In the genomic region with DNA sequence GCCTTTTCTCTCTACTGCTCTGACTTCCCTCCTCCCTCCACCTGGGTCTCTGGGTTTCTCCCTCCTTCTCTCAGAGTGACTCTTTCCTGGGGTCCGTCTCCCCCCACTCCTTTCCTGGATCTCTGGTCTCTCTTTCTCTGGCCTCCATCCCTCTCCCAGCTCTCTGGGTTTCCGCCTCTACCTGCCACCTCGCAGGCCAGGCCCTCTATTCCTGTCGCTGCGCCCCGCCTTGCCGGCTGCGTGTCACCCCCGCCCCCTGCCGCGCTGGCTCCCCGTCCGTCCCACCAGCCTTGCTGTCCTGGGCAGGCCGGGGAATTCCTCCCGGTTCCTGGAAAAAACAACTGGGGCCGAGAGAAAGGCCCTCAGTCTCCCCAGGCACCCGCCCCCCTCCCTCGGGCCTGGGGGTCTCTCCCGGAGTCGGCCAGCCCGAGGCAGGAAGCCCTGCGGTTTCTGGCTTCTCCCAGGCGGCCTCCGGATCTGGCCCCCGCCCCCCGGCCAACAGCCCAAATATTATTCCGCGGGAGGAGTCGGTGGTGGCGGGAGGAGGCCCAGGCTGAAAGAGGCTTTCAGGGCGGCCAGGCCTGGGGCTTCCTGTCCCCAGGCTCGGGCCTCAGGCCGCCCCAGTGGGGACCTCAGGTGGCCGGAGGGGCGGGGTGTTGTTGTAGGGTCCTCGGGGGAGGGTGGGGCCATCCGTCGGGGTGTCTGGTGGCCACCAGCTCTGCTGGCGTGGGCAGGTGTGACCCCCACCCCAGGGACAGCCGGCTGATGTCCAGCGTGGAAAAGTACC, we compare ENCODE assay signal across 10 cellular contexts. TPM values are rescaled to one million over a fixed set of nuclear protein-coding genes. Genes with fewer than 3 reads are reported as not detected.
DNase-seq lines count a peak whose midpoint lies in the region; ATAC-seq and TF ChIP-seq lines count a peak whose summit lies in the region.
"Had no signal": no experiment of that assay in that cellular context is flagged by ENCODE, and none has a peak within 500 bp of the region (broad histone marks: within the 10 kb centered on the region; RNA-seq: fewer than 3 reads in every experiment).

No MANE protein-coding gene starts in this region.

- peak overlapping the region in 1 of 2 donors; percentile 6 for H3K4me3 ChIP-seq in uterus

- H3K9me3 Mint-ChIP-seq in naive B cell = peaks cover 0 to 2% (median 0%) of the 10 kb centered on the region in 7 donors

- ATAC-seq in naive B cell (ENCODE audit: low read depth in 2 of 2) (peak; percentile 23 to 46), GM21381 (IDR thresholded peaks at IDR 0.05; ENCODE audit: unreplicated experiment) (no peak), GM21786 (IDR thresholded peaks at IDR 0.05; ENCODE audit: unreplicated experiment) (no peak)

- no peaks in the 10 kb centered on the region for H3K9me3 ChIP-seq in uterus

- peak overlapping the region; percentile 33 to 50 for H3K27ac ChIP-seq in uterus
- H3K27ac ChIP-seq: C4-2B had no signal

- peaks cover 8 to 17% (median 12%) of the 10 kb centered on the region in 3 donors for H3K4me1 Mint-ChIP-seq in naive B cell

- in situ Hi-C loops in G401 (cut with HindIII; ENCODE audit: low sequenced_read_pairs) = no loop called here

- peaks cover 33 to 73% (median 60%) of the 10 kb centered on the region in 3 donors for H3K27me3 Mint-ChIP-seq in naive B cell

- H3K36me3 Mint-ChIP-seq in naive B cell = no peaks in the 10 kb centered on the region

- TF ChIP-seq POLR2A in uterus (IDR thresholded peaks at IDR 0.05) = no peak

- H3K27me3 ChIP-seq in uterus = no peaks in the 10 kb centered on the region

- peak; percentile 73 for DNase-seq in activated effector memory CD4-positive, alpha-beta T cell treated with anti-CD3 and anti-CD28 coated beads, Interleukin-2, amount 50 U/mL, for 16 hours
- DNase-seq in activated effector memory CD4-positive, alpha-beta T cell treated with Interleukin-2 at 50 U/mL for 16 hours = no peak
- peak; percentile 66 for DNase-seq in ecto neural progenitor cell (ENCODE audit: low spot score)
- DNase-seq in naive B cell = no peak
- no peak for DNase-seq in uterus
- DNase-seq in G401 (ENCODE audit: low spot score) = no peak

- H3K4me1 ChIP-seq in uterus = no peaks in the 10 kb centered on the region

- H3K36me3 ChIP-seq in uterus = no peaks in the 10 kb centered on the region

- H3K27ac Mint-ChIP-seq in naive B cell = peak overlapping the region in 1 of 6 donors; percentile 47

- intact Hi-C loops in uterus (cut with DNase I; ENCODE audit: low total_unique reads) = no loop called here

- TF ChIP-seq CTCF in uterus (IDR thresholded peaks at IDR 0.05) = no peak

- H3K4me3 Mint-ChIP-seq in naive B cell = peak overlapping the region in 6 of 8 donors; percentile 0 to 74 (median 10)

RNA-seq across cellular contexts. Expression of gene IRF2BP1, which starts 9.3 kb away (rescaled TPM):
- polyA plus RNA-seq in naive B cell (ENCODE audit: low read depth in 6 of 6) = 10 to 100 TPM in 1 of 6 donors, 1 to 10 TPM in 5; 3.1 to 10.1 (median 5.9) TPM
- 10 to 100 TPM in 3 of 4 donors, 1 to 10 TPM in 1; 8.2 to 38.4 (median 23.3) TPM for total RNA-seq in uterus
- total RNA-seq in G401 (2014; rRNA removed; shearing (Covaris generic)) = 38.3 and 43.4 TPM in 2 replicates

RNA-seq across cellular contexts. Expression of gene FOXA3, which starts 12.5 kb away (rescaled TPM):
- polyA plus RNA-seq in naive B cell (ENCODE audit: low read depth in 6 of 6) = not detected
- not detected for total RNA-seq in uterus
- 4.5 and 5.5 TPM in 2 replicates for total RNA-seq in G401 (2014; rRNA removed; shearing (Covaris generic))
- total RNA-seq: NCI-H460 had no signal

RNA-seq across cellular contexts. Expression of gene SYMPK, which starts 13.7 kb away (rescaled TPM):
- 10 to 100 TPM in 2 of 6 donors, 1 to 10 TPM in 4; 6.3 to 24.3 (median 9.0) TPM for polyA plus RNA-seq in naive B cell (ENCODE audit: low read depth in 6 of 6)
- total RNA-seq in uterus = 10 to 100 TPM; 32.0 to 72.6 (median 46.4) TPM
- total RNA-seq in G401 (2014; rRNA removed; shearing (Covaris generic)) = 131 and 136 TPM in 2 replicates

RNA-seq across cellular contexts. Expression of gene MYPOP, which starts 25.8 kb away (rescaled TPM):
- under 1 TPM in 4 of 6 donors, not detected in 2; 0.15 to 0.30 (median 0.28) TPM for polyA plus RNA-seq in naive B cell (ENCODE audit: low read depth in 6 of 6)
- 10 to 100 TPM in 1 of 4 donors, 1 to 10 TPM in 2, under 1 TPM in 1; 0.62 to 13.2 (median 2.8) TPM for total RNA-seq in uterus
- total RNA-seq in G401 (2014; rRNA removed; shearing (Covaris generic)) = 0.12 and 1.9 TPM in 2 replicates

RNA-seq across cellular contexts. Expression of gene NANOS2, which starts 38.0 kb away (rescaled TPM):
- not detected for polyA plus RNA-seq in naive B cell (ENCODE audit: low read depth in 6 of 6)
- total RNA-seq in uterus = not detected
- 0.07 TPM in 1 of 2 replicates, not detected in the other for total RNA-seq in G401 (2014; rRNA removed; shearing (Covaris generic))
- total RNA-seq: NCI-H460 had no signal

Comparison
In these comparisons a context has a peak if more than half of its experiments do, and no peak if none do; other contexts are left out.
1. DNase-seq: peak in activated effector memory CD4-positive, alpha-beta T cell treated with anti-CD3 and anti-CD28 coated beads, Interleukin-2, amount 50 U/mL, for 16 hours (single experiment) and ecto neural progenitor cell (single experiment); none in activated effector memory CD4-positive, alpha-beta T cell treated with Interleukin-2 at 50 U/mL for 16 hours (single experiment), naive B cell (single experiment), uterus (0 of 2) and G401 (single experiment).
2. ATAC-seq: peak in naive B cell (2 of 2); none in GM21381 (single experiment) and GM21786 (single experiment).